ENCODE assay signal across 9 cellular contexts in the genomic region with DNA sequence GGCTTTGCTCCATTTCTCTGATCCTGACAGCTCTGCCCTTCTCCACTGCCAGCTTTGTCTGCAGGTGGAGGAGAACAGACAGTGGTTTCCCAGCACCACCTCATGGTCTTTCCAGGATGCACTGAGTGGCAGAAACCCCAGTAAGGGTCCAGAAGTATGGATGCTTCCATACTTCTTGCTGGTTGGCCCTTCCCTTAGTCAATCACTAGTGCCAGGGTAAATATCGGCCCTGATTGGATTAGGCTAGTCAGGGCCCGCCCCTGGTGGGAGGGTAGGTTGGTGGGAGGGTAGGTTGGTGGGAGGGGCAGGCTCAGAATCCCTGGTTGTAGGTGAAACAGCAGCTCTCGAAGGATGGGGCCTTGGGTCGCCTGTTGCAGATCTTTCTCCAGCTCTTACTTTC.
DNase-seq lines count a peak whose midpoint lies in the region; ATAC-seq and TF ChIP-seq lines count a peak whose summit lies in the region.
"Had no signal": no experiment of that assay in that cellular context is flagged by ENCODE, and none has a peak within 500 bp of the region (broad histone marks: within the 10 kb centered on the region; RNA-seq: fewer than 3 reads in every experiment).

No MANE protein-coding gene starts in this region.

- ATAC-seq in HG03045 (IDR thresholded peaks at IDR 0.05; ENCODE audit: unreplicated experiment) (no peak), HG03342 (IDR thresholded peaks at IDR 0.05; ENCODE audit: unreplicated experiment) (no peak)

- no peak overlapping the region for H3K4me3 ChIP-seq in fibroblast of pulmonary artery (replicated peaks; ENCODE audit: low read depth, low read length)
- H3K4me3 ChIP-seq: adrenal gland had no signal

- DNase-seq in activated T-cell treated with anti-CD3 and anti-CD28 coated beads for 24 hours (ENCODE audit: low read depth) (peak; percentile 46), activated T-cell treated with anti-CD3 and anti-CD28 coated beads for 4 hours (no peak), fibroblast of pulmonary artery (ENCODE audit: low read depth) (peak; percentile 30), hypothalamus (lab: John Stamatoyannopoulos, UW) (no peak)
- peak; percentile 77 for DNase-seq in activated CD4-positive, alpha-beta T cell treated with anti-CD3 and anti-CD28 coated beads for 48 hours
- DNase-seq in stimulated activated naive CD4-positive, alpha-beta T cell treated with Interleukin-2 at 50 U/mL for 16 hours (lab: John Stamatoyannopoulos, UW) = peak; percentile 47

- TF ChIP-seq CTCF in fibroblast of pulmonary artery (IDR thresholded peaks at IDR 0.05; ENCODE audit: low read length, missing control alignments) = no peak

Comparison
In these comparisons a context has a peak if more than half of its experiments do, and no peak if none do; other contexts are left out.
1. DNase-seq: peak in activated T-cell treated with anti-CD3 and anti-CD28 coated beads for 24 hours (single experiment), activated CD4-positive, alpha-beta T cell treated with anti-CD3 and anti-CD28 coated beads for 48 hours (single experiment), fibroblast of pulmonary artery (single experiment) and stimulated activated naive CD4-positive, alpha-beta T cell treated with Interleukin-2 at 50 U/mL for 16 hours (single experiment); none in activated T-cell treated with anti-CD3 and anti-CD28 coated beads for 4 hours (single experiment) and hypothalamus (0 of 51).